8 cellular contexts compared by ENCODE assay signal in the genomic region with DNA sequence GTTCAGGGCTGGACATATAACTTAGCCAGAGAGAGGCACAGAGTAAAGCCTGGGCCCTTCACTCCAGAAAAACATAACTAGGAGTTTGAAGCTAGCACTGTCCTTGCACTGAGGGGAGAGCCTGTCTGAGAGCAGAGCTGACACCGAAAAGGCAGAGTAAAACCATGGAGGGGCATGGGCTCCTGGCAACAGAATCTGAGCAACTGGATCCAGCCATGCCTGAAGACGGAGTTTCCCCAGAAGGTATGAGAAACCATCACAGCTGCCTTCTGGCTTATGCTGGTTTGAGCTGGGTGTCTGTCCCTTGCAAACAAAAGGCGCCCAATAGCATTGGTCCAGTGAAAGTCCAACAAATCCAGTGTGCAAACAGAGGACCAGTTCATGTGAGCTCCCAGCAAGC.
"Had no signal": no experiment of that assay in that cellular context is flagged by ENCODE, and none has a peak within 500 bp of the region (broad histone marks: within the 10 kb centered on the region; RNA-seq: fewer than 3 reads in every experiment).

No MANE protein-coding gene starts in this region.

- H3K4me3 ChIP-seq: GM12878 had no signal

- ATAC-seq: GM12878 had no signal

- DNase-seq: GDM1, GF-D8 had no signal

- FAIRE-seq: G401.6, GM12878, GM12891, GM12892, GM18507, GM19239 had no signal
